Comparison of ENCODE assay signal across 19 cellular contexts in genomic region chr11:122788781-122789535, GRCh38. TPM values are rescaled to one million over a fixed set of nuclear protein-coding genes. Genes with fewer than 3 reads are reported as not detected.
DNase-seq lines count a peak whose midpoint lies in the region; ATAC-seq, FAIRE-seq and TF ChIP-seq lines count a peak whose summit lies in the region.
"Had no signal": no experiment of that assay in that cellular context is flagged by ENCODE, and none has a peak within 500 bp of the region (broad histone marks: within the 10 kb centered on the region; RNA-seq: fewer than 3 reads in every experiment).

No MANE protein-coding gene starts in this region.

- no peak overlapping the region for H3K27ac Mint-ChIP-seq in activated CD8-positive, alpha-beta T cell treated with anti-CD3 and anti-CD28 coated beads for 36 hours
- no peak overlapping the region for H3K27ac Mint-ChIP-seq in activated CD8-positive, alpha-beta T cell treated with anti-CD3 and anti-CD28 coated beads, Interleukin-2, amount 10 ng/mL, durations not matched to agents 7 days and 5 days
- H3K27ac Mint-ChIP-seq: CD8-positive, alpha-beta T cell; IgD-negative memory B cell; progenitor cell of endocrine pancreas; stimulated activated effector memory CD8-positive, alpha-beta T cell treated with anti-CD3 and anti-CD28 coated beads, Interleukin-12 subunit alpha, Interleukin-12 subunit beta, amount 100 ng/mL, for 72 hours had no signal

- H3K9ac ChIP-seq in H1 (replicated peaks in 1 of 4; ENCODE audit: extremely low read depth in 1 of 4, low read depth in 3 of 4, low read length in 3 of 4) = no peak overlapping the region
- H3K9ac ChIP-seq in smooth muscle cell (ENCODE audit: low read depth) = no peak overlapping the region

- H2AFZ ChIP-seq in H1 (ENCODE audit: low read length) (no peak overlapping the region), smooth muscle cell (ENCODE audit: low read depth) (no peak overlapping the region)

- no peak overlapping the region for H2BK5ac ChIP-seq in H1 (ENCODE audit: low read depth, low read length)

- H3K79me2 ChIP-seq in H1 (ENCODE audit: control insufficient read depth in 1 of 2, insufficient read depth in 2 of 2, low read length in 2 of 2) (no peaks in the 10 kb centered on the region), smooth muscle cell (ENCODE audit: low read depth) (no peaks in the 10 kb centered on the region)

- H2AK5ac ChIP-seq in H1 (ENCODE audit: low read depth, low read length) = no peak overlapping the region

- TF ChIP-seq CTCF in activated CD8-positive, alpha-beta T cell treated with anti-CD3 and anti-CD28 coated beads for 36 hours (IDR thresholded peaks at IDR 0.05) = peak; percentile 42
- TF ChIP-seq CTCF in NB4 (IDR thresholded peaks at IDR 0.05; ENCODE audit: low read depth, low read length) = peak; percentile 35
- peak; percentile 41 to 60 (median 45); a peak in 3 of 4 replicates for TF ChIP-seq CTCF in H1 (IDR thresholded peaks at IDR 0.05; ENCODE audit: control extremely low read depth in 1 of 3, insufficient read depth in 1 of 3, low read depth in 1 of 3, low read length in 3 of 3)
- TF ChIP-seq CTCF in smooth muscle cell (IDR thresholded peaks at IDR 0.05; ENCODE audit: borderline replicate concordance, insufficient read depth, poor library complexity, severe bottlenecking) = peak; percentile 17

- H3K56ac ChIP-seq in H1 (replicated peaks; ENCODE audit: insufficient read length, low read depth, low read length) = no peak overlapping the region

- no peak for TF ChIP-seq EP300 in H1 (IDR thresholded peaks at IDR 0.05; ENCODE audit: borderline replicate concordance in 1 of 2, low read depth in 2 of 2, low read length in 2 of 2)

- no peak overlapping the region for H3K14ac ChIP-seq in H1 (ENCODE audit: insufficient read length)

- no peak overlapping the region for H3K4ac ChIP-seq in H1 (replicated peaks; ENCODE audit: insufficient read length, low read depth, low read length)

- H3K4me3 ChIP-seq in NB4 (ENCODE audit: low read depth, low read length) (no peak overlapping the region), H1 (ENCODE audit: extremely low read depth in 1 of 4, insufficient read depth in 2 of 4, low read depth in 3 of 4, low read length in 4 of 4) (no peak overlapping the region), smooth muscle cell (no peak overlapping the region)
- H3K4me3 ChIP-seq: transverse colon had no signal

- no peaks in the 10 kb centered on the region for H3K36me3 ChIP-seq in H1 (ENCODE audit: control insufficient read depth in 2 of 4, insufficient read depth in 4 of 4, low read length in 3 of 4)
- H3K36me3 ChIP-seq in smooth muscle cell (ENCODE audit: low read depth) = no peaks in the 10 kb centered on the region
- H3K36me3 ChIP-seq: transverse colon had no signal

- H3K23me2 ChIP-seq in H1 (ENCODE audit: low read depth, low read length) = no peaks in the 10 kb centered on the region

- H3K79me1 ChIP-seq in H1 (ENCODE audit: low read depth, low read length) = no peaks in the 10 kb centered on the region

- TF ChIP-seq RAD21 in H1 (IDR thresholded peaks at IDR 0.05 in 1 of 2, conservative IDR thresholded peaks at IDR 0.05 in 1 of 2; ENCODE audit: low read depth in 2 of 2, low read length in 2 of 2) = peak in 1 of 2 experiments; percentile 35; a peak in 2 of 4 replicates

- no peak overlapping the region for H2BK120ac ChIP-seq in H1 (replicated peaks; ENCODE audit: low read depth, low read length)

- H3F3A ChIP-seq in smooth muscle cell (ENCODE audit: low read depth) = peaks cover 13% of the 10 kb centered on the region

- H4K91ac ChIP-seq in H1 (replicated peaks; ENCODE audit: insufficient read length, low read length) = no peak overlapping the region

- no peak for ATAC-seq in activated CD8-positive, alpha-beta T cell treated with anti-CD3 and anti-CD28 coated beads for 36 hours
- ATAC-seq in activated CD8-positive, alpha-beta T cell treated with anti-CD3 and anti-CD28 coated beads, Interleukin-2, amount 10 ng/mL, durations not matched to agents 7 days and 5 days = no peak
- no peak for ATAC-seq in GM18502 (IDR thresholded peaks at IDR 0.05; ENCODE audit: poor library complexity, unreplicated experiment)
- ATAC-seq: CD8-positive, alpha-beta T cell; stimulated activated effector memory CD8-positive, alpha-beta T cell treated with anti-CD3 and anti-CD28 coated beads, Interleukin-12 subunit alpha, Interleukin-12 subunit beta, amount 100 ng/mL, for 72 hours had no signal

- H3K4me3 Mint-ChIP-seq in activated CD8-positive, alpha-beta T cell treated with anti-CD3 and anti-CD28 coated beads for 36 hours = no peak overlapping the region
- no peak overlapping the region for H3K4me3 Mint-ChIP-seq in activated CD8-positive, alpha-beta T cell treated with anti-CD3 and anti-CD28 coated beads, Interleukin-2, amount 10 ng/mL, durations not matched to agents 7 days and 5 days
- H3K4me3 Mint-ChIP-seq: CD8-positive, alpha-beta T cell; IgD-negative memory B cell; stimulated activated effector memory CD8-positive, alpha-beta T cell treated with anti-CD3 and anti-CD28 coated beads, Interleukin-12 subunit alpha, Interleukin-12 subunit beta, amount 100 ng/mL, for 72 hours had no signal

- no peak overlapping the region for H3K4me2 ChIP-seq in H1 (ENCODE audit: insufficient read depth in 1 of 2, low read depth in 2 of 2, low read length in 2 of 2)
- no peak overlapping the region for H3K4me2 ChIP-seq in smooth muscle cell

- CTCF ChIA-PET in activated CD8-positive, alpha-beta T cell treated with anti-CD3 and anti-CD28 coated beads for 36 hours (lab: Charles Lee) = interaction anchor here (0.5 to 13.3 kb wide), 19 partner anchors 8 to 265 kb away, joined by 3 to 352 read pairs (median 5); partner anchors contain the start of gene UBASH3B
- CTCF ChIA-PET in activated CD8-positive, alpha-beta T cell treated with anti-CD3 and anti-CD28 coated beads, Interleukin-2, amount 10 ng/mL, durations not matched to agents 7 days and 5 days (lab: Charles Lee) = interaction anchor here (0.7 to 13.2 kb wide), 9 partner anchors 8 to 160 kb away, joined by 3 to 469 read pairs (median 4); no protein-coding TSS in a partner anchor
- CTCF ChIA-PET in H1 (lab: Charles Lee; ENCODE audit: partially characterized antibody) = interaction anchor here (0.6 to 24.9 kb wide), 30 partner anchors 9 to 1409 kb away, joined by 3 to 356 read pairs (median 4); partner anchors contain the start of gene CRTAM

- peaks cover 13% of the 10 kb centered on the region for H3K36me3 Mint-ChIP-seq in activated CD8-positive, alpha-beta T cell treated with anti-CD3 and anti-CD28 coated beads for 36 hours (ENCODE audit: low read depth)
- H3K36me3 Mint-ChIP-seq in activated CD8-positive, alpha-beta T cell treated with anti-CD3 and anti-CD28 coated beads, Interleukin-2, amount 10 ng/mL, durations not matched to agents 7 days and 5 days (ENCODE audit: low read depth) = peaks cover 39% of the 10 kb centered on the region

- no peak overlapping the region for H3K23ac ChIP-seq in H1 (ENCODE audit: insufficient read length)

- H4K20me1 ChIP-seq in H1 (replicated peaks in 1 of 2; ENCODE audit: control insufficient read depth in 1 of 2, insufficient read depth in 2 of 2, low read length in 2 of 2) (no peaks in the 10 kb centered on the region), smooth muscle cell (ENCODE audit: low read depth) (no peaks in the 10 kb centered on the region)

- no peak overlapping the region for H2BK12ac ChIP-seq in H1 (ENCODE audit: low read depth, low read length)

- H2BK15ac ChIP-seq in H1 (ENCODE audit: low read length) = no peak overlapping the region

- no peak overlapping the region for H3K18ac ChIP-seq in H1 (ENCODE audit: extremely low read depth, low read length)

- H3K9me3 ChIP-seq in H1 (ENCODE audit: insufficient read depth in 2 of 2, low read depth in 1 of 2, low read length in 1 of 2) (no peaks in the 10 kb centered on the region), smooth muscle cell (replicated peaks; ENCODE audit: low read depth) (no peaks in the 10 kb centered on the region)
- H3K9me3 ChIP-seq: transverse colon had no signal

- no peaks in the 10 kb centered on the region for H3K4me1 Mint-ChIP-seq in activated CD8-positive, alpha-beta T cell treated with anti-CD3 and anti-CD28 coated beads for 36 hours (ENCODE audit: low read depth)
- H3K4me1 Mint-ChIP-seq in activated CD8-positive, alpha-beta T cell treated with anti-CD3 and anti-CD28 coated beads, Interleukin-2, amount 10 ng/mL, durations not matched to agents 7 days and 5 days (ENCODE audit: low read depth) = no peaks in the 10 kb centered on the region
- H3K4me1 Mint-ChIP-seq: IgD-negative memory B cell; stimulated activated effector memory CD8-positive, alpha-beta T cell treated with anti-CD3 and anti-CD28 coated beads, Interleukin-12 subunit alpha, Interleukin-12 subunit beta, amount 100 ng/mL, for 72 hours had no signal

- POLR2A ChIA-PET in activated CD8-positive, alpha-beta T cell treated with anti-CD3 and anti-CD28 coated beads for 36 hours (lab: Charles Lee) = no interaction called here
- POLR2A ChIA-PET in activated CD8-positive, alpha-beta T cell treated with anti-CD3 and anti-CD28 coated beads, Interleukin-2, amount 10 ng/mL, durations not matched to agents 7 days and 5 days (lab: Charles Lee) = no interaction called here
- POLR2A ChIA-PET in H1 (lab: Charles Lee; ENCODE audit: partially characterized antibody) = interaction anchor here (1.6 kb wide), 1 partner anchor 24 kb away, joined by 4 read pairs; no protein-coding TSS in a partner anchor

- no peak overlapping the region for H2BK20ac ChIP-seq in H1 (ENCODE audit: low read length)

- H3K9me3 Mint-ChIP-seq in activated CD8-positive, alpha-beta T cell treated with anti-CD3 and anti-CD28 coated beads for 36 hours = no peaks in the 10 kb centered on the region
- no peaks in the 10 kb centered on the region for H3K9me3 Mint-ChIP-seq in activated CD8-positive, alpha-beta T cell treated with anti-CD3 and anti-CD28 coated beads, Interleukin-2, amount 10 ng/mL, durations not matched to agents 7 days and 5 days (ENCODE audit: insufficient read depth)
- H3K9me3 Mint-ChIP-seq: CD8-positive, alpha-beta T cell; IgD-negative memory B cell; stimulated activated effector memory CD8-positive, alpha-beta T cell treated with anti-CD3 and anti-CD28 coated beads, Interleukin-12 subunit alpha, Interleukin-12 subunit beta, amount 100 ng/mL, for 72 hours had no signal

- H3K27me3 Mint-ChIP-seq in activated CD8-positive, alpha-beta T cell treated with anti-CD3 and anti-CD28 coated beads for 36 hours = no peaks in the 10 kb centered on the region
- H3K27me3 Mint-ChIP-seq in activated CD8-positive, alpha-beta T cell treated with anti-CD3 and anti-CD28 coated beads, Interleukin-2, amount 10 ng/mL, durations not matched to agents 7 days and 5 days (ENCODE audit: low read depth) = no peaks in the 10 kb centered on the region
- H3K27me3 Mint-ChIP-seq: IgD-negative memory B cell, progenitor cell of endocrine pancreas had no signal

- no peaks in the 10 kb centered on the region for H3K27me3 ChIP-seq in H1 (replicated peaks in 1 of 4; ENCODE audit: control insufficient read depth in 3 of 4, extremely low read depth in 1 of 4, insufficient read depth in 3 of 4, low read length in 3 of 4)
- no peaks in the 10 kb centered on the region for H3K27me3 ChIP-seq in smooth muscle cell (ENCODE audit: low read depth)
- H3K27me3 ChIP-seq: transverse colon had no signal

- 93% methylated on average over 10 of the region's 10 CpGs; no CpG with 5 or more reads in 1 of the 2 experiments for WGBS in H1 (ENCODE audit: extremely low coverage in 1 of 2, insufficient coverage in 1 of 2, insufficient read length in 1 of 2, insufficient replicate concordance in 2 of 2, low coverage in 1 of 2, low lambda C conversion rate in 2 of 2, missing lambda C conversion rate in 1 of 2), 2 experiments
- WGBS in smooth muscle cell (ENCODE audit: low lambda C conversion rate) = 96% methylated on average over 10 of the region's 10 CpGs

- H3K27ac ChIP-seq in H1 (ENCODE audit: low read depth, low read length) (no peak overlapping the region), smooth muscle cell (ENCODE audit: low read depth) (no peak overlapping the region)
- H3K27ac ChIP-seq: transverse colon had no signal

- no peak for DNase-seq in activated CD8-positive, alpha-beta T cell treated with anti-CD3 and anti-CD28 coated beads for 36 hours
- DNase-seq in activated CD8-positive, alpha-beta T cell treated with anti-CD3 and anti-CD28 coated beads, Interleukin-2, amount 10 ng/mL, durations not matched to agents 7 days and 5 days = no peak
- DNase-seq in NB4 (ENCODE audit: low read depth) = no peak
- no peak for DNase-seq in H1 (ENCODE audit: low read depth in 1 of 2, low spot score in 2 of 2)
- DNase-seq in smooth muscle cell (lab: John Stamatoyannopoulos, UW; ENCODE audit: unreplicated experiment) = no peak
- DNase-seq in NCI-H146 treated with DMSO at 0.1 percent for 48 hours (lab: John Stamatoyannopoulos, UW; ENCODE audit: unreplicated experiment) = no peak
- DNase-seq in activated gamma-delta T cell treated with Interleukin-2 at 50 U/mL for 16 hours = no peak
- DNase-seq: amniotic stem cell; CD8-positive, alpha-beta T cell; EL; NCI-H1048; NCI-H774; transverse colon had no signal

- FAIRE-seq in H1 (lab: Jason Lieb, UNC) = peak; percentile 24

- H3K4me1 ChIP-seq in H1 (replicated peaks in 1 of 4; ENCODE audit: control insufficient read depth in 3 of 4, insufficient read depth in 4 of 4, low read length in 3 of 4) = no peaks in the 10 kb centered on the region
- no peaks in the 10 kb centered on the region for H3K4me1 ChIP-seq in smooth muscle cell (ENCODE audit: low read depth)
- H3K4me1 ChIP-seq: transverse colon had no signal

- H4K8ac ChIP-seq in H1 (ENCODE audit: extremely low read depth, insufficient read depth, low read length) = no peak overlapping the region

- intact Hi-C loops in activated CD8-positive, alpha-beta T cell treated with anti-CD3 and anti-CD28 coated beads for 36 hours (cut with micrococcal nuclease) = no loop called here

- TF ChIP-seq POLR2A in NB4 (IDR thresholded peaks at IDR 0.05; ENCODE audit: extremely low read depth, insufficient read length) (no peak), H1 (IDR thresholded peaks at IDR 0.05; ENCODE audit: control extremely low read depth in 1 of 2, low read depth in 2 of 2, low read length in 2 of 2) (no peak)

- no peak overlapping the region for H4K5ac ChIP-seq in H1 (ENCODE audit: insufficient read length, low read depth, low read length)

RNA-seq across cellular contexts. Expression of gene CRTAM, which starts 49.3 kb away (rescaled TPM):
- total RNA-seq in activated CD8-positive, alpha-beta T cell treated with anti-CD3 and anti-CD28 coated beads for 36 hours = 10 to 100 TPM; 21.1 to 21.5 TPM
- total RNA-seq in activated CD8-positive, alpha-beta T cell treated with anti-CD3 and anti-CD28 coated beads, Interleukin-2, amount 10 ng/mL, durations not matched to agents 7 days and 5 days = 1 to 10 TPM; 8.0 TPM
- not detected in 2 replicates for total RNA-seq in H1 (2021; fragmentation: NEBNext Ultra II Directional; extraction: Animal tissue kit (Norgen Biotek cat#: 25700))
- polyA plus RNA-seq in H1 (2011; rRNA removed) (not detected in 2 replicates), smooth muscle cell (not detected in 2 replicates)
- polyA plus RNA-seq in H1 (2011; cell fraction: cytosol; rRNA removed) = not detected
- not detected for polyA plus RNA-seq in H1 (2011; cell fraction: nucleus; rRNA removed)
- not detected in 4 replicates for polyA plus RNA-seq in H1 (2012, experiment 1 of 2)
- polyA plus RNA-seq in H1 (2012, experiment 2 of 2) = not detected
- 0.26 TPM for polyA plus RNA-seq in H1 (2013, experiment 1 of 2)
- 0.33 TPM for polyA plus RNA-seq in H1 (2013, experiment 2 of 2)
- not detected in 2 replicates for polyA minus RNA-seq in H1 (2011; rRNA and poly(A)+ RNA removed)
- polyA minus RNA-seq in H1 (2011; cell fraction: cytosol; rRNA and poly(A)+ RNA removed) = not detected
- not detected for polyA minus RNA-seq in H1 (2011; cell fraction: nucleus; rRNA and poly(A)+ RNA removed)
- total RNA-seq in smooth muscle cell = 1.1 TPM in 1 of 2 replicates, not detected in the other
- total RNA-seq: A172, myocyte, progenitor cell of endocrine pancreas had no signal
